Comparison of ENCODE assay signal across 1 cellular context in genomic region chr7:150404785-150405583, GRCh38.
TF ChIP-seq lines count a peak whose summit lies in the region.

No MANE protein-coding gene starts in this region.

TF ChIP-seq in K562, 482 proteins besides CTCF, POLR2A, EP300 and RAD21 (continued from another document and continues in another):
- TF ChIP-seq RFX7 (CRISPR knock-in tag; IDR thresholded peaks at IDR 0.05) (no peak), ZKSCAN1 (IDR thresholded peaks at IDR 0.05; ENCODE audit: low read depth, low read length) (peak; percentile 80), HSF4 (CRISPR knock-in tag; IDR thresholded peaks at IDR 0.05; ENCODE audit: borderline replicate concordance) (no peak), TCF7L2 (IDR thresholded peaks at IDR 0.05; ENCODE audit: low read depth, low read length) (no peak; the same call in 1 of the 2 replicates), MCM3 (IDR thresholded peaks at IDR 0.05) (no peak), NFATC3 (IDR thresholded peaks at IDR 0.05) (no peak), PPARD (CRISPR knock-in tag; IDR thresholded peaks at IDR 0.05) (no peak), HNRNPH1 (optimal IDR thresholded peaks at IDR 0.05; ENCODE audit: low read depth, low read length) (no peak), XRCC5 (IDR thresholded peaks at IDR 0.05; ENCODE audit: low read depth, low read length) (peak; percentile 83), SMARCA4 (IDR thresholded peaks at IDR 0.05) (peak; percentile 9; the same call in 1 of the 2 replicates), NCOA4 (IDR thresholded peaks at IDR 0.05; ENCODE audit: partially characterized antibody) (no peak), DIDO1 (tag; IDR thresholded peaks at IDR 0.05; ENCODE audit: low read depth) (no peak), HMG20B (CRISPR knock-in tag; IDR thresholded peaks at IDR 0.05) (peak; percentile 85; the same call in 1 of the 2 replicates), RNF2 (IDR thresholded peaks at IDR 0.05) (peak; percentile 43; the same call in 1 of the 2 replicates), ZNF134 (CRISPR knock-in tag; conservative IDR thresholded peaks at IDR 0.05) (no peak), PRPF4 (IDR thresholded peaks at IDR 0.05; ENCODE audit: insufficient read depth, low read depth, low read length, poor library complexity, severe bottlenecking) (peak; percentile 70), WHSC1 (IDR thresholded peaks at IDR 0.05; ENCODE audit: low read length) (no peak), SIN3A (IDR thresholded peaks at IDR 0.05; ENCODE audit: borderline replicate concordance in 2 of 2, control insufficient read depth in 1 of 2, low read depth in 2 of 2, low read length in 2 of 2) (peak; percentile 92 to 93; a peak in 3 of 4 replicates), ZNF3 (CRISPR knock-in tag; IDR thresholded peaks at IDR 0.05) (no peak), ZC3H4 (CRISPR knock-in tag; IDR thresholded peaks at IDR 0.05; ENCODE audit: borderline replicate concordance) (peak; percentile 86; the same call in 1 of the 2 replicates), HBP1 (CRISPR knock-in tag; IDR thresholded peaks at IDR 0.05) (no peak; the same call in 1 of the 2 replicates), ZBTB12 (CRISPR knock-in tag; IDR thresholded peaks at IDR 0.05) (no peak), OTX1 (CRISPR knock-in tag; IDR thresholded peaks at IDR 0.05) (peak; percentile 81; the same call in 1 of the 2 replicates), SMAD3 (CRISPR knock-in tag; conservative IDR thresholded peaks at IDR 0.05) (0 out of 2 replicates have a peak, but pooled peaks have one; percentile 43), ZNF408 (CRISPR knock-in tag; IDR thresholded peaks at IDR 0.05; ENCODE audit: low read depth) (no peak), ZNF140 (CRISPR knock-in tag; IDR thresholded peaks at IDR 0.05) (no peak), ZBTB8A (IDR thresholded peaks at IDR 0.05; ENCODE audit: partially characterized antibody) (no peak), ZNF277 (CRISPR knock-in tag; IDR thresholded peaks at IDR 0.05; ENCODE audit: borderline replicate concordance) (no peak), E2F4 (CRISPR knock-in tag; IDR thresholded peaks at IDR 0.05; ENCODE audit: low read depth) (no peak), HDGF (IDR thresholded peaks at IDR 0.05) (no peak), MEF2D (tag; conservative IDR thresholded peaks at IDR 0.05; ENCODE audit: low read depth) (no peak), SUPT5H (IDR thresholded peaks at IDR 0.05) (peak; percentile 80), ZNF77 (CRISPR knock-in tag; IDR thresholded peaks at IDR 0.05) (no peak), ETV1 (tag; conservative IDR thresholded peaks at IDR 0.05; ENCODE audit: low read depth) (peak; percentile 77)
- TF ChIP-seq, protein P1, sequence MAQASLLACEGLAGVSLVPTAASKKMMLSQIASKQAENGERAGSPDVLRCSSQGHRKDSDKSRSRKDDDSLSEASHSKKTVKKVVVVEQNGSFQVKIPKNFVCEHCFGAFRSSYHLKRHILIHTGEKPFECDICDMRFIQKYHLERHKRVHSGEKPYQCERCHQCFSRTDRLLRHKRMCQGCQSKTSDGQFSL (CRISPR knock-in tag; IDR thresholded peaks at IDR 0.05): no peak
- TF ChIP-seq, protein P1 (tag; IDR thresholded peaks at IDR 0.05): peak in 1 of 2 experiments; percentile 83; a peak in 2 of 4 replicates
- TF ChIP-seq, protein P2, sequence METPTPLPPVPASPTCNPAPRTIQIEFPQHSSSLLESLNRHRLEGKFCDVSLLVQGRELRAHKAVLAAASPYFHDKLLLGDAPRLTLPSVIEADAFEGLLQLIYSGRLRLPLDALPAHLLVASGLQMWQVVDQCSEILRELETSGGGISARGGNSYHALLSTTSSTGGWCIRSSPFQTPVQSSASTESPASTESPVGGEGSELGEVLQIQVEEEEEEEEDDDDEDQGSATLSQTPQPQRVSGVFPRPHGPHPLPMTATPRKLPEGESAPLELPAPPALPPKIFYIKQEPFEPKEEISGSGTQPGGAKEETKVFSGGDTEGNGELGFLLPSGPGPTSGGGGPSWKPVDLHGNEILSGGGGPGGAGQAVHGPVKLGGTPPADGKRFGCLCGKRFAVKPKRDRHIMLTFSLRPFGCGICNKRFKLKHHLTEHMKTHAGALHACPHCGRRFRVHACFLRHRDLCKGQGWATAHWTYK (CRISPR knock-in tag; IDR thresholded peaks at IDR 0.05): no peak; the same call in 1 of the 2 replicates
- TF ChIP-seq, protein P3, sequence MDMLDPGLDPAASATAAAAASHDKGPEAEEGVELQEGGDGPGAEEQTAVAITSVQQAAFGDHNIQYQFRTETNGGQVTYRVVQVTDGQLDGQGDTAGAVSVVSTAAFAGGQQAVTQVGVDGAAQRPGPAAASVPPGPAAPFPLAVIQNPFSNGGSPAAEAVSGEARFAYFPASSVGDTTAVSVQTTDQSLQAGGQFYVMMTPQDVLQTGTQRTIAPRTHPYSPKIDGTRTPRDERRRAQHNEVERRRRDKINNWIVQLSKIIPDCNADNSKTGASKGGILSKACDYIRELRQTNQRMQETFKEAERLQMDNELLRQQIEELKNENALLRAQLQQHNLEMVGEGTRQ (CRISPR knock-in tag; IDR thresholded peaks at IDR 0.05): no peak; the same call in 1 of the 2 replicates
- TF ChIP-seq, protein P4, sequence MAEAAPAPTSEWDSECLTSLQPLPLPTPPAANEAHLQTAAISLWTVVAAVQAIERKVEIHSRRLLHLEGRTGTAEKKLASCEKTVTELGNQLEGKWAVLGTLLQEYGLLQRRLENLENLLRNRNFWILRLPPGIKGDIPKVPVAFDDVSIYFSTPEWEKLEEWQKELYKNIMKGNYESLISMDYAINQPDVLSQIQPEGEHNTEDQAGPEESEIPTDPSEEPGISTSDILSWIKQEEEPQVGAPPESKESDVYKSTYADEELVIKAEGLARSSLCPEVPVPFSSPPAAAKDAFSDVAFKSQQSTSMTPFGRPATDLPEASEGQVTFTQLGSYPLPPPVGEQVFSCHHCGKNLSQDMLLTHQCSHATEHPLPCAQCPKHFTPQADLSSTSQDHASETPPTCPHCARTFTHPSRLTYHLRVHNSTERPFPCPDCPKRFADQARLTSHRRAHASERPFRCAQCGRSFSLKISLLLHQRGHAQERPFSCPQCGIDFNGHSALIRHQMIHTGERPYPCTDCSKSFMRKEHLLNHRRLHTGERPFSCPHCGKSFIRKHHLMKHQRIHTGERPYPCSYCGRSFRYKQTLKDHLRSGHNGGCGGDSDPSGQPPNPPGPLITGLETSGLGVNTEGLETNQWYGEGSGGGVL (CRISPR knock-in tag; IDR thresholded peaks at IDR 0.05): no peak
- TF ChIP-seq, protein P5, sequence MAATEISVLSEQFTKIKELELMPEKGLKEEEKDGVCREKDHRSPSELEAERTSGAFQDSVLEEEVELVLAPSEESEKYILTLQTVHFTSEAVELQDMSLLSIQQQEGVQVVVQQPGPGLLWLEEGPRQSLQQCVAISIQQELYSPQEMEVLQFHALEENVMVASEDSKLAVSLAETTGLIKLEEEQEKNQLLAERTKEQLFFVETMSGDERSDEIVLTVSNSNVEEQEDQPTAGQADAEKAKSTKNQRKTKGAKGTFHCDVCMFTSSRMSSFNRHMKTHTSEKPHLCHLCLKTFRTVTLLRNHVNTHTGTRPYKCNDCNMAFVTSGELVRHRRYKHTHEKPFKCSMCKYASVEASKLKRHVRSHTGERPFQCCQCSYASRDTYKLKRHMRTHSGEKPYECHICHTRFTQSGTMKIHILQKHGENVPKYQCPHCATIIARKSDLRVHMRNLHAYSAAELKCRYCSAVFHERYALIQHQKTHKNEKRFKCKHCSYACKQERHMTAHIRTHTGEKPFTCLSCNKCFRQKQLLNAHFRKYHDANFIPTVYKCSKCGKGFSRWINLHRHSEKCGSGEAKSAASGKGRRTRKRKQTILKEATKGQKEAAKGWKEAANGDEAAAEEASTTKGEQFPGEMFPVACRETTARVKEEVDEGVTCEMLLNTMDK (IDR thresholded peaks at IDR 0.05; ENCODE audit: borderline replicate concordance, insufficient read depth, low read depth, low read length, poor library complexity, severe bottlenecking): peak; percentile 91
- TF ChIP-seq, protein P6, sequence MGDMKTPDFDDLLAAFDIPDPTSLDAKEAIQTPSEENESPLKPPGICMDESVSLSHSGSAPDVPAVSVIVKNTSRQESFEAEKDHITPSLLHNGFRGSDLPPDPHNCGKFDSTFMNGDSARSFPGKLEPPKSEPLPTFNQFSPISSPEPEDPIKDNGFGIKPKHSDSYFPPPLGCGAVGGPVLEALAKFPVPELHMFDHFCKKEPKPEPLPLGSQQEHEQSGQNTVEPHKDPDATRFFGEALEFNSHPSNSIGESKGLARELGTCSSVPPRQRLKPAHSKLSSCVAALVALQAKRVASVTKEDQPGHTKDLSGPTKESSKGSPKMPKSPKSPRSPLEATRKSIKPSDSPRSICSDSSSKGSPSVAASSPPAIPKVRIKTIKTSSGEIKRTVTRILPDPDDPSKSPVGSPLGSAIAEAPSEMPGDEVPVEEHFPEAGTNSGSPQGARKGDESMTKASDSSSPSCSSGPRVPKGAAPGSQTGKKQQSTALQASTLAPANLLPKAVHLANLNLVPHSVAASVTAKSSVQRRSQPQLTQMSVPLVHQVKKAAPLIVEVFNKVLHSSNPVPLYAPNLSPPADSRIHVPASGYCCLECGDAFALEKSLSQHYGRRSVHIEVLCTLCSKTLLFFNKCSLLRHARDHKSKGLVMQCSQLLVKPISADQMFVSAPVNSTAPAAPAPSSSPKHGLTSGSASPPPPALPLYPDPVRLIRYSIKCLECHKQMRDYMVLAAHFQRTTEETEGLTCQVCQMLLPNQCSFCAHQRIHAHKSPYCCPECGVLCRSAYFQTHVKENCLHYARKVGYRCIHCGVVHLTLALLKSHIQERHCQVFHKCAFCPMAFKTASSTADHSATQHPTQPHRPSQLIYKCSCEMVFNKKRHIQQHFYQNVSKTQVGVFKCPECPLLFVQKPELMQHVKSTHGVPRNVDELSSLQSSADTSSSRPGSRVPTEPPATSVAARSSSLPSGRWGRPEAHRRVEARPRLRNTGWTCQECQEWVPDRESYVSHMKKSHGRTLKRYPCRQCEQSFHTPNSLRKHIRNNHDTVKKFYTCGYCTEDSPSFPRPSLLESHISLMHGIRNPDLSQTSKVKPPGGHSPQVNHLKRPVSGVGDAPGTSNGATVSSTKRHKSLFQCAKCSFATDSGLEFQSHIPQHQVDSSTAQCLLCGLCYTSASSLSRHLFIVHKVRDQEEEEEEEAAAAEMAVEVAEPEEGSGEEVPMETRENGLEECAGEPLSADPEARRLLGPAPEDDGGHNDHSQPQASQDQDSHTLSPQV (IDR thresholded peaks at IDR 0.05): peak; percentile 82
- TF ChIP-seq, protein P7, sequence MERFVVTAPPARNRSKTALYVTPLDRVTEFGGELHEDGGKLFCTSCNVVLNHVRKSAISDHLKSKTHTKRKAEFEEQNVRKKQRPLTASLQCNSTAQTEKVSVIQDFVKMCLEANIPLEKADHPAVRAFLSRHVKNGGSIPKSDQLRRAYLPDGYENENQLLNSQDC (CRISPR knock-in tag; IDR thresholded peaks at IDR 0.05): 0 out of 2 replicates have a peak, but pooled peaks have one; percentile 59
